8 cellular contexts compared by ENCODE assay signal in genomic region chr10:75233444-75234016, GRCh38. TPM values are rescaled to one million over a fixed set of nuclear protein-coding genes. Genes with fewer than 3 reads are reported as not detected.
A peak's percentile ranks its signal among the peaks of the same experiment; 100 is the strongest.
DNase-seq lines count a peak whose midpoint lies in the region; ATAC-seq and TF ChIP-seq lines count a peak whose summit lies in the region.

No MANE protein-coding gene starts in this region.

- DNase-seq in right atrium auricular region (ENCODE audit: low spot score) (no peak), cardiac septum (ENCODE audit: low spot score) (no peak), NCI-H2081 treated with DMSO at 0.1 percent for 48 hours (lab: John Stamatoyannopoulos, UW) (no peak), cerebellar nuclear complex (lab: John Stamatoyannopoulos, UW) (no peak), NCI-H1092 (lab: John Stamatoyannopoulos, UW) (no peak)
- peak in 1 of 2 donors; percentile 16 for DNase-seq in activated T-cell treated with anti-CD3 and anti-CD28 coated beads, Interleukin-2, amount 50 U/mL, for 72 hours

- intact Hi-C loops in cardiac septum (cut with DNase I), result loop anchor here (5.0 to 10.0 kb wide), 2 partner anchors 131 to 409 kb away; partner anchors contain the start of gene KAT6B

- 63% methylated on average over 14 of the region's 14 CpGs for WGBS in liver
- 51% methylated on average over 14 of the region's 14 CpGs for WGBS in urinary bladder

- H3K9me3 ChIP-seq in right atrium auricular region, result no peaks in the 10 kb centered on the region
- H3K9me3 ChIP-seq in liver (ENCODE audit: control insufficient read depth in 4 of 4, low read length in 3 of 4), result no peaks in the 10 kb centered on the region

- H3K4me3 Mint-ChIP-seq in activated T-cell treated with anti-CD3 and anti-CD28 coated beads, Interleukin-2, amount 50 U/mL, for 72 hours, result peak overlapping the region; percentile 86 to 89

- no peaks in the 10 kb centered on the region for H3K27me3 Mint-ChIP-seq in activated T-cell treated with anti-CD3 and anti-CD28 coated beads, Interleukin-2, amount 50 U/mL, for 72 hours (ENCODE audit: low read depth)

- peaks cover 39% of the 10 kb centered on the region for H3K4me1 Mint-ChIP-seq in activated T-cell treated with anti-CD3 and anti-CD28 coated beads, Interleukin-2, amount 50 U/mL, for 72 hours (ENCODE audit: low read depth)

- H3K27ac Mint-ChIP-seq in activated T-cell treated with anti-CD3 and anti-CD28 coated beads, Interleukin-2, amount 50 U/mL, for 72 hours, result peak overlapping the region; percentile 91

- ATAC-seq in activated T-cell treated with anti-CD3 and anti-CD28 coated beads, Interleukin-2, amount 50 U/mL, for 72 hours (replicated peaks in 1 of 2), result no peak

- TF ChIP-seq RAD21 in liver (IDR thresholded peaks at IDR 0.05), result no peak

- H3K4me1 ChIP-seq in right atrium auricular region (peaks cover 0 to 39% of the 10 kb centered on the region in 2 donors), liver (ENCODE audit: control insufficient read depth in 4 of 4, insufficient read depth in 4 of 4, low read length in 3 of 4) (peaks cover 6 to 37% (median 24%) of the 10 kb centered on the region in 4 donors), urinary bladder (ENCODE audit: insufficient read depth) (no peaks in the 10 kb centered on the region)

- H3K9ac ChIP-seq in liver (ENCODE audit: low read depth in 1 of 2, low read length in 2 of 2), result no peak overlapping the region

- H3K27me3 ChIP-seq in right atrium auricular region (no peaks in the 10 kb centered on the region), liver (ENCODE audit: control insufficient read depth in 4 of 4, insufficient read depth in 4 of 4, low read length in 3 of 4) (no peaks in the 10 kb centered on the region)

- TF ChIP-seq CTCF in right atrium auricular region (IDR thresholded peaks at IDR 0.05), result no peak
- TF ChIP-seq CTCF in liver (IDR thresholded peaks at IDR 0.05; ENCODE audit: low read depth, low read length, missing input control), result no peak

- H3K9me3 Mint-ChIP-seq in activated T-cell treated with anti-CD3 and anti-CD28 coated beads, Interleukin-2, amount 50 U/mL, for 72 hours, result no peaks in the 10 kb centered on the region

- peak overlapping the region; percentile 82 to 87 for H3K27ac ChIP-seq in right atrium auricular region
- peak overlapping the region; percentile 65 to 74 for H3K27ac ChIP-seq in liver (ENCODE audit: low read depth in 1 of 2, low read length in 2 of 2)
- peak overlapping the region; percentile 73 for H3K27ac ChIP-seq in urinary bladder (ENCODE audit: low read depth)

- H3K36me3 ChIP-seq in right atrium auricular region (peaks cover 35% of the 10 kb centered on the region), liver (ENCODE audit: control insufficient read depth in 4 of 4, insufficient read depth in 3 of 4, low read depth in 1 of 4, low read length in 3 of 4) (peaks cover 3 to 31% (median 21%) of the 10 kb centered on the region in 4 donors), urinary bladder (ENCODE audit: insufficient read depth) (peaks cover 2% of the 10 kb centered on the region)

- peaks cover 9 to 19% of the 10 kb centered on the region in 2 donors for H3K36me3 Mint-ChIP-seq in activated T-cell treated with anti-CD3 and anti-CD28 coated beads, Interleukin-2, amount 50 U/mL, for 72 hours (ENCODE audit: insufficient read depth in 2 of 2)

- H3K4me3 ChIP-seq in right atrium auricular region (peak overlapping the region in 1 of 2 donors; percentile 84), liver (ENCODE audit: low read depth in 1 of 3, low read length in 3 of 3) (peak overlapping the region in 2 of 3 donors; percentile 8 to 33), urinary bladder (ENCODE audit: low read depth, low read length) (no peak overlapping the region)

TF ChIP-seq in liver, 16 proteins besides CTCF, POLR2A, EP300 and RAD21:
- TF ChIP-seq, protein P1, sequence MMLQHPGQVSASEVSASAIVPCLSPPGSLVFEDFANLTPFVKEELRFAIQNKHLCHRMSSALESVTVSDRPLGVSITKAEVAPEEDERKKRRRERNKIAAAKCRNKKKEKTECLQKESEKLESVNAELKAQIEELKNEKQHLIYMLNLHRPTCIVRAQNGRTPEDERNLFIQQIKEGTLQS (IDR thresholded peaks at IDR 0.05), result no peak
- TF ChIP-seq TAF1 (conservative IDR thresholded peaks at IDR 0.05) (no peak), RXRA (IDR thresholded peaks at IDR 0.05) (no peak), SP1 (IDR thresholded peaks at IDR 0.05) (no peak), EGR1 (IDR thresholded peaks at IDR 0.05; ENCODE audit: low read depth in 2 of 2) (no peak), FOXA1 (IDR thresholded peaks at IDR 0.05) (no peak), JUND (IDR thresholded peaks at IDR 0.05) (no peak), NR2F2 (IDR thresholded peaks at IDR 0.05) (no peak)
- TF ChIP-seq, protein P2, sequence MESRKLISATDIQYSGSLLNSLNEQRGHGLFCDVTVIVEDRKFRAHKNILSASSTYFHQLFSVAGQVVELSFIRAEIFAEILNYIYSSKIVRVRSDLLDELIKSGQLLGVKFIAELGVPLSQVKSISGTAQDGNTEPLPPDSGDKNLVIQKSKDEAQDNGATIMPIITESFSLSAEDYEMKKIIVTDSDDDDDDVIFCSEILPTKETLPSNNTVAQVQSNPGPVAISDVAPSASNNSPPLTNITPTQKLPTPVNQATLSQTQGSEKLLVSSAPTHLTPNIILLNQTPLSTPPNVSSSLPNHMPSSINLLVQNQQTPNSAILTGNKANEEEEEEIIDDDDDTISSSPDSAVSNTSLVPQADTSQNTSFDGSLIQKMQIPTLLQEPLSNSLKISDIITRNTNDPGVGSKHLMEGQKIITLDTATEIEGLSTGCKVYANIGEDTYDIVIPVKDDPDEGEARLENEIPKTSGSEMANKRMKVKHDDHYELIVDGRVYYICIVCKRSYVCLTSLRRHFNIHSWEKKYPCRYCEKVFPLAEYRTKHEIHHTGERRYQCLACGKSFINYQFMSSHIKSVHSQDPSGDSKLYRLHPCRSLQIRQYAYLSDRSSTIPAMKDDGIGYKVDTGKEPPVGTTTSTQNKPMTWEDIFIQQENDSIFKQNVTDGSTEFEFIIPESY (IDR thresholded peaks at IDR 0.05), result no peak

RNA-seq across cellular contexts. Expression of gene COMTD1, which starts 2.2 kb away (rescaled TPM):
- total RNA-seq in right atrium auricular region (10 to 100 TPM; 44.1 to 52.4 TPM), cardiac septum (29.2 TPM), liver (10 to 100 TPM in 1 of 2 donors, 1 to 10 TPM in 1; 6.5 to 12.1 TPM), urinary bladder (2.3 TPM)
- total RNA-seq in activated T-cell treated with anti-CD3 and anti-CD28 coated beads, Interleukin-2, amount 50 U/mL, for 72 hours, result 10 to 100 TPM; 26.7 to 31.2 TPM
- polyA plus RNA-seq in liver (10 to 100 TPM; 40.9 to 44.2 TPM), urinary bladder (16.3 TPM)

RNA-seq across cellular contexts. Expression of gene VDAC2, which starts 22.9 kb away (rescaled TPM):
- 100 to 1,000 TPM; 278 to 454 TPM for total RNA-seq in right atrium auricular region
- 388 TPM for total RNA-seq in cardiac septum
- total RNA-seq in activated T-cell treated with anti-CD3 and anti-CD28 coated beads, Interleukin-2, amount 50 U/mL, for 72 hours, result 100 to 1,000 TPM; 207 to 229 TPM
- total RNA-seq in liver, result 10 to 100 TPM; 41.3 to 46.1 TPM
- 10 to 100 TPM; 58.9 to 67.1 TPM for polyA plus RNA-seq in liver
- total RNA-seq in urinary bladder, result 127 TPM
- 209 TPM for polyA plus RNA-seq in urinary bladder
